In genomic region chr5:171387255-171387969, GRCh38 we compare ENCODE assay signal across 1 cellular context.
TF ChIP-seq lines count a peak whose summit lies in the region.

Gene NPM1, plus strand, starts transcription at chr5:171387849. Its CDS starts 100 bp downstream, at chr5:171387949.

TF ChIP-seq in HepG2, 621 proteins besides CTCF, POLR2A, EP300 and RAD21 (continued from another document and continues in another):
- no peak for TF ChIP-seq MBNL3 (CRISPR knock-in tag; conservative IDR thresholded peaks at IDR 0.05)
- TF ChIP-seq ZFAT (CRISPR knock-in tag; conservative IDR thresholded peaks at IDR 0.05), result no peak
- 0 out of 2 replicates have a peak, but pooled peaks have one; percentile 27 for TF ChIP-seq HOXA9 (CRISPR knock-in tag; IDR thresholded peaks at IDR 0.05; ENCODE audit: borderline replicate concordance)
- peak; percentile 10; the same call in 1 of the 2 replicates for TF ChIP-seq ZNF556 (CRISPR knock-in tag; IDR thresholded peaks at IDR 0.05; ENCODE audit: borderline replicate concordance)
- TF ChIP-seq RELA (CRISPR knock-in tag; IDR thresholded peaks at IDR 0.05), result no peak
- TF ChIP-seq ZNF740 (CRISPR knock-in tag; IDR thresholded peaks at IDR 0.05), result 0 out of 2 replicates have a peak, but pooled peaks have one; percentile 44
- no peak for TF ChIP-seq ZBTB8A (CRISPR knock-in tag; IDR thresholded peaks at IDR 0.05; ENCODE audit: borderline replicate concordance, low read depth)
- no peak for TF ChIP-seq ARNT (IDR thresholded peaks at IDR 0.05)
- peak; percentile 58; the same call in 1 of the 2 replicates for TF ChIP-seq ZBTB26 (CRISPR knock-in tag; IDR thresholded peaks at IDR 0.05; ENCODE audit: borderline replicate concordance)
- no peak for TF ChIP-seq ADNP (CRISPR knock-in tag; IDR thresholded peaks at IDR 0.05)
- no peak for TF ChIP-seq NFE2L1 (CRISPR knock-in tag; IDR thresholded peaks at IDR 0.05; ENCODE audit: borderline replicate concordance)
- TF ChIP-seq PTBP1 (IDR thresholded peaks at IDR 0.05; ENCODE audit: low read depth, low read length, poor library complexity, severe bottlenecking), result no peak
- no peak for TF ChIP-seq RBAK (CRISPR knock-in tag; IDR thresholded peaks at IDR 0.05)
- TF ChIP-seq ZNF441 (CRISPR knock-in tag; IDR thresholded peaks at IDR 0.05; ENCODE audit: borderline replicate concordance), result 0 out of 2 replicates have a peak, but pooled peaks have one; percentile 42
- no peak for TF ChIP-seq ATM (IDR thresholded peaks at IDR 0.05; ENCODE audit: borderline replicate concordance)
- TF ChIP-seq ZNF367 (CRISPR knock-in tag; IDR thresholded peaks at IDR 0.05; ENCODE audit: borderline replicate concordance), result no peak
- no peak for TF ChIP-seq PPARG (CRISPR knock-in tag; conservative IDR thresholded peaks at IDR 0.05)
- no peak for TF ChIP-seq ZNF260 (CRISPR knock-in tag; IDR thresholded peaks at IDR 0.05; ENCODE audit: borderline replicate concordance, low read depth)
- no peak; the same call in 1 of the 2 replicates for TF ChIP-seq ZNF503 (CRISPR knock-in tag; IDR thresholded peaks at IDR 0.05)
- TF ChIP-seq ZNF549 (CRISPR knock-in tag; IDR thresholded peaks at IDR 0.05), result no peak
- peak; percentile 41 for TF ChIP-seq HOXA5 (CRISPR knock-in tag; IDR thresholded peaks at IDR 0.05)
- peak; percentile 26; the same call in 1 of the 2 replicates for TF ChIP-seq PATZ1 (CRISPR knock-in tag; IDR thresholded peaks at IDR 0.05)
- no peak for TF ChIP-seq BATF2 (CRISPR knock-in tag; IDR thresholded peaks at IDR 0.05)
- 0 out of 2 replicates have a peak, but pooled peaks have one; percentile 12 for TF ChIP-seq ZNF318 (CRISPR knock-in tag; IDR thresholded peaks at IDR 0.05)
- TF ChIP-seq ZNF275 (CRISPR knock-in tag; IDR thresholded peaks at IDR 0.05; ENCODE audit: borderline replicate concordance), result peak; percentile 75; the same call in 1 of the 2 replicates
- TF ChIP-seq ZBTB4 (CRISPR knock-in tag; IDR thresholded peaks at IDR 0.05; ENCODE audit: borderline replicate concordance), result peak; percentile 59; the same call in 1 of the 2 replicates
- TF ChIP-seq ZFP36 (IDR thresholded peaks at IDR 0.05; ENCODE audit: borderline replicate concordance, low read depth, low read length, partially characterized antibody), result no peak
- no peak for TF ChIP-seq ZKSCAN5 (CRISPR knock-in tag; IDR thresholded peaks at IDR 0.05)
- peak; percentile 85; the same call in 1 of the 2 replicates for TF ChIP-seq ZNF614 (CRISPR knock-in tag; IDR thresholded peaks at IDR 0.05; ENCODE audit: borderline replicate concordance)
- TF ChIP-seq JUND (CRISPR knock-in tag; IDR thresholded peaks at IDR 0.05), result no peak
- no peak for TF ChIP-seq CHD4 (IDR thresholded peaks at IDR 0.05; ENCODE audit: borderline replicate concordance, low read length)
- no peak for TF ChIP-seq ZNF225 (CRISPR knock-in tag; IDR thresholded peaks at IDR 0.05)
- TF ChIP-seq ZNF501 (CRISPR knock-in tag; IDR thresholded peaks at IDR 0.05), result peak; percentile 94
- no peak for TF ChIP-seq NFIB (CRISPR knock-in tag; IDR thresholded peaks at IDR 0.05; ENCODE audit: borderline replicate concordance)
- TF ChIP-seq ZNF770 (CRISPR knock-in tag; IDR thresholded peaks at IDR 0.05), result no peak
- TF ChIP-seq NKX3-1 (CRISPR knock-in tag; IDR thresholded peaks at IDR 0.05), result no peak; the same call in 1 of the 2 replicates
- TF ChIP-seq ZNF44 (CRISPR knock-in tag; IDR thresholded peaks at IDR 0.05), result no peak
